1 cellular context compared by ENCODE assay signal in the genomic region with DNA sequence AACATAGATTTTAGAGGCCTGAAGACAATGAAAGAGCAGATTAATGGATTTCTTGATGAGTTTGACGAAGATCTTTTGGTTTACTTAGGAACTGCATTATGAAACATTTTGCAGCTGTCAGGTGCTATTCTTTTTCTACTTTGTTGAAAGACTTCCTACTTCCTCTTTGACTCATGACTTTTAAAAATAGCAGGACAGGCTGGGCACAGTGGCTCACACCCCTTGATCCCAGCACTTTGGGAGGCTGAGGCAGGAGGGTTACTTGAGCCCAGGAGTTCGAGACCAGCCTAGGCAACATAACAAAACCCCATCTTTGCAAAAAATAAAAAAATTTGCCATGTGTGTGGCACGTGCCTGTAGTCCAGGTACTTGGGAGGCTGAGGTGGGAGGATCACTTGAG.
TF ChIP-seq lines count a peak whose summit lies in the region.

No MANE protein-coding gene starts in this region.

TF ChIP-seq in GM12878, 131 proteins besides CTCF, POLR2A, EP300 and RAD21 (continued from another document and continues in another):
- TF ChIP-seq IKZF2 (IDR thresholded peaks at IDR 0.05) (peak; percentile 86 to 91; a peak in 3 of 4 replicates), TCF7 (IDR thresholded peaks at IDR 0.05; ENCODE audit: borderline replicate concordance) (peak; percentile 47), MTA3 (IDR thresholded peaks at IDR 0.05; ENCODE audit: borderline replicate concordance, low read length) (no peak), GABPA (IDR thresholded peaks at IDR 0.05; ENCODE audit: low read depth) (peak; percentile 51; the same call in 1 of the 2 replicates), RAD51 (IDR thresholded peaks at IDR 0.05) (peak; percentile 36; the same call in 1 of the 2 replicates), EGR1 (IDR thresholded peaks at IDR 0.05; ENCODE audit: borderline replicate concordance in 1 of 2, low read depth in 2 of 2, low read length in 2 of 2) (no peak), NBN (IDR thresholded peaks at IDR 0.05) (peak; percentile 23), ASH2L (IDR thresholded peaks at IDR 0.05; ENCODE audit: borderline replicate concordance, low read depth) (no peak), IRF4 (IDR thresholded peaks at IDR 0.05; ENCODE audit: low read depth, low read length) (peak; percentile 69; the same call in 1 of the 2 replicates), SPI1 (IDR thresholded peaks at IDR 0.05; ENCODE audit: borderline replicate concordance, insufficient read depth, low read depth, low read length) (peak; percentile 64; the same call in 1 of the 2 replicates), BACH1 (IDR thresholded peaks at IDR 0.05; ENCODE audit: borderline replicate concordance) (no peak), CHD2 (IDR thresholded peaks at IDR 0.05; ENCODE audit: borderline replicate concordance, low read depth, low read length) (no peak), FOXM1 (IDR thresholded peaks at IDR 0.05; ENCODE audit: low read depth, low read length) (peak; percentile 65; the same call in 1 of the 2 replicates), SREBF2 (IDR thresholded peaks at IDR 0.05; ENCODE audit: low read length) (no peak), RB1 (IDR thresholded peaks at IDR 0.05; ENCODE audit: borderline replicate concordance) (no peak), SIN3A (IDR thresholded peaks at IDR 0.05; ENCODE audit: low read depth, low read length) (no peak), DPF2 (IDR thresholded peaks at IDR 0.05) (peak; percentile 71), BCL11A (IDR thresholded peaks at IDR 0.05; ENCODE audit: low read depth, low read length) (no peak), MYB (IDR thresholded peaks at IDR 0.05; ENCODE audit: borderline replicate concordance, low read depth, low read length) (no peak), LARP7 (IDR thresholded peaks at IDR 0.05) (no peak), CEBPB (IDR thresholded peaks at IDR 0.05; ENCODE audit: borderline replicate concordance in 1 of 2, low read depth in 2 of 2, low read length in 2 of 2) (peak in 1 of 2 experiments; percentile 64; a peak in 1 of 4 replicates), POLR2AphosphoS5 (IDR thresholded peaks at IDR 0.05; ENCODE audit: low read length) (no peak), KDM1A (IDR thresholded peaks at IDR 0.05; ENCODE audit: borderline replicate concordance) (no peak), EED (IDR thresholded peaks at IDR 0.05; ENCODE audit: low read depth) (peak; percentile 89), SMC3 (IDR thresholded peaks at IDR 0.05; ENCODE audit: borderline replicate concordance, low read length) (no peak), SREBF1 (IDR thresholded peaks at IDR 0.05; ENCODE audit: low read length) (no peak), TCF12 (IDR thresholded peaks at IDR 0.05; ENCODE audit: low read depth, low read length) (peak; percentile 90), JUNB (IDR thresholded peaks at IDR 0.05) (peak; percentile 91), ZNF622 (IDR thresholded peaks at IDR 0.05) (no peak), HDAC2 (IDR thresholded peaks at IDR 0.05) (no peak), YBX1 (IDR thresholded peaks at IDR 0.05) (no peak), FOXK2 (IDR thresholded peaks at IDR 0.05) (no peak), NFYA (IDR thresholded peaks at IDR 0.05; ENCODE audit: borderline replicate concordance, low read depth, low read length) (no peak), CREM (IDR thresholded peaks at IDR 0.05; ENCODE audit: low read depth) (no peak), SP1 (IDR thresholded peaks at IDR 0.05; ENCODE audit: low read depth, low read length) (peak; percentile 38), CHD4 (IDR thresholded peaks at IDR 0.05) (0 out of 2 replicates have a peak, but pooled peaks have one; percentile 38), ZNF24 (IDR thresholded peaks at IDR 0.05) (0 out of 2 replicates have a peak, but pooled peaks have one; percentile 21), SMARCA5 (IDR thresholded peaks at IDR 0.05) (no peak), CBFB (IDR thresholded peaks at IDR 0.05; ENCODE audit: low read depth) (no peak), HCFC1 (IDR thresholded peaks at IDR 0.05; ENCODE audit: low read length) (no peak), TCF3 (IDR thresholded peaks at IDR 0.05; ENCODE audit: borderline replicate concordance, insufficient read depth, low read depth, low read length) (peak; percentile 78; the same call in 1 of the 2 replicates), MEF2A (IDR thresholded peaks at IDR 0.05; ENCODE audit: insufficient read depth, low read depth, low read length) (peak; percentile 92), NR2C2 (IDR thresholded peaks at IDR 0.05; ENCODE audit: borderline replicate concordance, control insufficient read depth, insufficient read length, low read depth) (no peak), PAX5 (IDR thresholded peaks at IDR 0.05; ENCODE audit: borderline replicate concordance, low read depth, low read length) (peak; percentile 20; the same call in 1 of the 2 replicates), BHLHE40 (IDR thresholded peaks at IDR 0.05; ENCODE audit: borderline replicate concordance in 1 of 2, low read depth in 2 of 2, low read length in 1 of 2) (peak; percentile 22 to 87)
- TF ChIP-seq, protein P1, sequence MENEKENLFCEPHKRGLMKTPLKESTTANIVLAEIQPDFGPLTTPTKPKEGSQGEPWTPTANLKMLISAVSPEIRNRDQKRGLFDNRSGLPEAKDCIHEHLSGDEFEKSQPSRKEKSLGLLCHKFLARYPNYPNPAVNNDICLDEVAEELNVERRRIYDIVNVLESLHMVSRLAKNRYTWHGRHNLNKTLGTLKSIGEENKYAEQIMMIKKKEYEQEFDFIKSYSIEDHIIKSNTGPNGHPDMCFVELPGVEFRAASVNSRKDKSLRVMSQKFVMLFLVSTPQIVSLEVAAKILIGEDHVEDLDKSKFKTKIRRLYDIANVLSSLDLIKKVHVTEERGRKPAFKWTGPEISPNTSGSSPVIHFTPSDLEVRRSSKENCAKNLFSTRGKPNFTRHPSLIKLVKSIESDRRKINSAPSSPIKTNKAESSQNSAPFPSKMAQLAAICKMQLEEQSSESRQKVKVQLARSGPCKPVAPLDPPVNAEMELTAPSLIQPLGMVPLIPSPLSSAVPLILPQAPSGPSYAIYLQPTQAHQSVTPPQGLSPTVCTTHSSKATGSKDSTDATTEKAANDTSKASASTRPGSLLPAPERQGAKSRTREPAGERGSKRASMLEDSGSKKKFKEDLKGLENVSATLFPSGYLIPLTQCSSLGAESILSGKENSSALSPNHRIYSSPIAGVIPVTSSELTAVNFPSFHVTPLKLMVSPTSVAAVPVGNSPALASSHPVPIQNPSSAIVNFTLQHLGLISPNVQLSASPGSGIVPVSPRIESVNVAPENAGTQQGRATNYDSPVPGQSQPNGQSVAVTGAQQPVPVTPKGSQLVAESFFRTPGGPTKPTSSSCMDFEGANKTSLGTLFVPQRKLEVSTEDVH (IDR thresholded peaks at IDR 0.05; ENCODE audit: low read depth, partially characterized antibody), result no peak
- TF ChIP-seq, protein P2, sequence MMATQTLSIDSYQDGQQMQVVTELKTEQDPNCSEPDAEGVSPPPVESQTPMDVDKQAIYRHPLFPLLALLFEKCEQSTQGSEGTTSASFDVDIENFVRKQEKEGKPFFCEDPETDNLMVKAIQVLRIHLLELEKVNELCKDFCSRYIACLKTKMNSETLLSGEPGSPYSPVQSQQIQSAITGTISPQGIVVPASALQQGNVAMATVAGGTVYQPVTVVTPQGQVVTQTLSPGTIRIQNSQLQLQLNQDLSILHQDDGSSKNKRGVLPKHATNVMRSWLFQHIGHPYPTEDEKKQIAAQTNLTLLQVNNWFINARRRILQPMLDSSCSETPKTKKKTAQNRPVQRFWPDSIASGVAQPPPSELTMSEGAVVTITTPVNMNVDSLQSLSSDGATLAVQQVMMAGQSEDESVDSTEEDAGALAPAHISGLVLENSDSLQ (IDR thresholded peaks at IDR 0.05), result no peak
- TF ChIP-seq, protein P3, sequence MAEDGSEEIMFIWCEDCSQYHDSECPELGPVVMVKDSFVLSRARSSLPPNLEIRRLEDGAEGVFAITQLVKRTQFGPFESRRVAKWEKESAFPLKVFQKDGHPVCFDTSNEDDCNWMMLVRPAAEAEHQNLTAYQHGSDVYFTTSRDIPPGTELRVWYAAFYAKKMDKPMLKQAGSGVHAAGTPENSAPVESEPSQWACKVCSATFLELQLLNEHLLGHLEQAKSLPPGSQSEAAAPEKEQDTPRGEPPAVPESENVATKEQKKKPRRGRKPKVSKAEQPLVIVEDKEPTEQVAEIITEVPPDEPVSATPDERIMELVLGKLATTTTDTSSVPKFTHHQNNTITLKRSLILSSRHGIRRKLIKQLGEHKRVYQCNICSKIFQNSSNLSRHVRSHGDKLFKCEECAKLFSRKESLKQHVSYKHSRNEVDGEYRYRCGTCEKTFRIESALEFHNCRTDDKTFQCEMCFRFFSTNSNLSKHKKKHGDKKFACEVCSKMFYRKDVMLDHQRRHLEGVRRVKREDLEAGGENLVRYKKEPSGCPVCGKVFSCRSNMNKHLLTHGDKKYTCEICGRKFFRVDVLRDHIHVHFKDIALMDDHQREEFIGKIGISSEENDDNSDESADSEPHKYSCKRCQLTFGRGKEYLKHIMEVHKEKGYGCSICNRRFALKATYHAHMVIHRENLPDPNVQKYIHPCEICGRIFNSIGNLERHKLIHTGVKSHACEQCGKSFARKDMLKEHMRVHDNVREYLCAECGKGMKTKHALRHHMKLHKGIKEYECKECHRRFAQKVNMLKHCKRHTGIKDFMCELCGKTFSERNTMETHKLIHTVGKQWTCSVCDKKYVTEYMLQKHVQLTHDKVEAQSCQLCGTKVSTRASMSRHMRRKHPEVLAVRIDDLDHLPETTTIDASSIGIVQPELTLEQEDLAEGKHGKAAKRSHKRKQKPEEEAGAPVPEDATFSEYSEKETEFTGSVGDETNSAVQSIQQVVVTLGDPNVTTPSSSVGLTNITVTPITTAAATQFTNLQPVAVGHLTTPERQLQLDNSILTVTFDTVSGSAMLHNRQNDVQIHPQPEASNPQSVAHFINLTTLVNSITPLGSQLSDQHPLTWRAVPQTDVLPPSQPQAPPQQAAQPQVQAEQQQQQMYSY (CRISPR knock-in tag; IDR thresholded peaks at IDR 0.05), result no peak
- TF ChIP-seq, protein P4, sequence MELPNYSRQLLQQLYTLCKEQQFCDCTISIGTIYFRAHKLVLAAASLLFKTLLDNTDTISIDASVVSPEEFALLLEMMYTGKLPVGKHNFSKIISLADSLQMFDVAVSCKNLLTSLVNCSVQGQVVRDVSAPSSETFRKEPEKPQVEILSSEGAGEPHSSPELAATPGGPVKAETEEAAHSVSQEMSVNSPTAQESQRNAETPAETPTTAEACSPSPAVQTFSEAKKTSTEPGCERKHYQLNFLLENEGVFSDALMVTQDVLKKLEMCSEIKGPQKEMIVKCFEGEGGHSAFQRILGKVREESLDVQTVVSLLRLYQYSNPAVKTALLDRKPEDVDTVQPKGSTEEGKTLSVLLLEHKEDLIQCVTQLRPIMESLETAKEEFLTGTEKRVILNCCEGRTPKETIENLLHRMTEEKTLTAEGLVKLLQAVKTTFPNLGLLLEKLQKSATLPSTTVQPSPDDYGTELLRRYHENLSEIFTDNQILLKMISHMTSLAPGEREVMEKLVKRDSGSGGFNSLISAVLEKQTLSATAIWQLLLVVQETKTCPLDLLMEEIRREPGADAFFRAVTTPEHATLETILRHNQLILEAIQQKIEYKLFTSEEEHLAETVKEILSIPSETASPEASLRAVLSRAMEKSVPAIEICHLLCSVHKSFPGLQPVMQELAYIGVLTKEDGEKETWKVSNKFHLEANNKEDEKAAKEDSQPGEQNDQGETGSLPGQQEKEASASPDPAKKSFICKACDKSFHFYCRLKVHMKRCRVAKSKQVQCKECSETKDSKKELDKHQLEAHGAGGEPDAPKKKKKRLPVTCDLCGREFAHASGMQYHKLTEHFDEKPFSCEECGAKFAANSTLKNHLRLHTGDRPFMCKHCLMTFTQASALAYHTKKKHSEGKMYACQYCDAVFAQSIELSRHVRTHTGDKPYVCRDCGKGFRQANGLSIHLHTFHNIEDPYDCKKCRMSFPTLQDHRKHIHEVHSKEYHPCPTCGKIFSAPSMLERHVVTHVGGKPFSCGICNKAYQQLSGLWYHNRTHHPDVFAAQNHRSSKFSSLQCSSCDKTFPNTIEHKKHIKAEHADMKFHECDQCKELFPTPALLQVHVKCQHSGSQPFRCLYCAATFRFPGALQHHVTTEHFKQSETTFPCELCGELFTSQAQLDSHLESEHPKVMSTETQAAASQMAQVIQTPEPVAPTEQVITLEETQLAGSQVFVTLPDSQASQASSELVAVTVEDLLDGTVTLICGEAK (IDR thresholded peaks at IDR 0.05; ENCODE audit: borderline replicate concordance), result no peak
- TF ChIP-seq, protein P5, sequence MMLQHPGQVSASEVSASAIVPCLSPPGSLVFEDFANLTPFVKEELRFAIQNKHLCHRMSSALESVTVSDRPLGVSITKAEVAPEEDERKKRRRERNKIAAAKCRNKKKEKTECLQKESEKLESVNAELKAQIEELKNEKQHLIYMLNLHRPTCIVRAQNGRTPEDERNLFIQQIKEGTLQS (IDR thresholded peaks at IDR 0.05; ENCODE audit: borderline replicate concordance, extremely low read depth, low read depth, low read length), result no peak
- TF ChIP-seq, protein P6, sequence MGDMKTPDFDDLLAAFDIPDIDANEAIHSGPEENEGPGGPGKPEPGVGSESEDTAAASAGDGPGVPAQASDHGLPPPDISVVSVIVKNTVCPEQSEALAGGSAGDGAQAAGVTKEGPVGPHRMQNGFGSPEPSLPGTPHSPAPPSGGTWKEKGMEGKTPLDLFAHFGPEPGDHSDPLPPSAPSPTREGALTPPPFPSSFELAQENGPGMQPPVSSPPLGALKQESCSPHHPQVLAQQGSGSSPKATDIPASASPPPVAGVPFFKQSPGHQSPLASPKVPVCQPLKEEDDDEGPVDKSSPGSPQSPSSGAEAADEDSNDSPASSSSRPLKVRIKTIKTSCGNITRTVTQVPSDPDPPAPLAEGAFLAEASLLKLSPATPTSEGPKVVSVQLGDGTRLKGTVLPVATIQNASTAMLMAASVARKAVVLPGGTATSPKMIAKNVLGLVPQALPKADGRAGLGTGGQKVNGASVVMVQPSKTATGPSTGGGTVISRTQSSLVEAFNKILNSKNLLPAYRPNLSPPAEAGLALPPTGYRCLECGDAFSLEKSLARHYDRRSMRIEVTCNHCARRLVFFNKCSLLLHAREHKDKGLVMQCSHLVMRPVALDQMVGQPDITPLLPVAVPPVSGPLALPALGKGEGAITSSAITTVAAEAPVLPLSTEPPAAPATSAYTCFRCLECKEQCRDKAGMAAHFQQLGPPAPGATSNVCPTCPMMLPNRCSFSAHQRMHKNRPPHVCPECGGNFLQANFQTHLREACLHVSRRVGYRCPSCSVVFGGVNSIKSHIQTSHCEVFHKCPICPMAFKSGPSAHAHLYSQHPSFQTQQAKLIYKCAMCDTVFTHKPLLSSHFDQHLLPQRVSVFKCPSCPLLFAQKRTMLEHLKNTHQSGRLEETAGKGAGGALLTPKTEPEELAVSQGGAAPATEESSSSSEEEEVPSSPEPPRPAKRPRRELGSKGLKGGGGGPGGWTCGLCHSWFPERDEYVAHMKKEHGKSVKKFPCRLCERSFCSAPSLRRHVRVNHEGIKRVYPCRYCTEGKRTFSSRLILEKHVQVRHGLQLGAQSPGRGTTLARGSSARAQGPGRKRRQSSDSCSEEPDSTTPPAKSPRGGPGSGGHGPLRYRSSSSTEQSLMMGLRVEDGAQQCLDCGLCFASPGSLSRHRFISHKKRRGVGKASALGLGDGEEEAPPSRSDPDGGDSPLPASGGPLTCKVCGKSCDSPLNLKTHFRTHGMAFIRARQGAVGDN (IDR thresholded peaks at IDR 0.05), result peak; percentile 77
